In genomic region chr3:52537165-52537635, GRCh38 we compare ENCODE assay signal across 8 cellular contexts. TPM values are rescaled to one million over a fixed set of nuclear protein-coding genes. Genes with fewer than 3 reads are reported as not detected.
DNase-seq lines count a peak whose midpoint lies in the region; ATAC-seq and TF ChIP-seq lines count a peak whose summit lies in the region.

No MANE protein-coding gene starts in this region.

- H3K4me2 ChIP-seq in SU-DHL-6 (ENCODE audit: low read depth, low read length, poor library complexity, severe bottlenecking) = peak overlapping the region; percentile 81
- H3K4me2 ChIP-seq in parathyroid adenoma (ENCODE audit: low read length) = peak overlapping the region; percentile 79

- H2AFZ ChIP-seq in SU-DHL-6 (ENCODE audit: low read depth, low read length, severe bottlenecking) (no peak overlapping the region), parathyroid adenoma (peak overlapping the region; percentile 74)

- H3K4me1 ChIP-seq in ES-I3 (ENCODE audit: insufficient read depth, low read length) (peaks cover 11% of the 10 kb centered on the region), parathyroid adenoma (peaks cover 26% of the 10 kb centered on the region)

- no peaks in the 10 kb centered on the region for H3K9me2 ChIP-seq in SU-DHL-6 (replicated peaks; ENCODE audit: insufficient read depth, low read length)

- H3K9me3 ChIP-seq in ES-I3 (ENCODE audit: control insufficient read depth, insufficient read depth, low read length) (no peaks in the 10 kb centered on the region), SU-DHL-6 (ENCODE audit: insufficient read depth, low read length) (no peaks in the 10 kb centered on the region), parathyroid adenoma (ENCODE audit: control insufficient read depth, low read length) (no peaks in the 10 kb centered on the region)

- H3K27ac ChIP-seq in SU-DHL-6 (ENCODE audit: low read depth, low read length) (peak overlapping the region; percentile 50; the same call in 1 of the 2 replicates), parathyroid adenoma (peak overlapping the region; percentile 82)

- H3K79me2 ChIP-seq in SU-DHL-6 (ENCODE audit: insufficient read depth, low read length) = peaks cover 58% of the 10 kb centered on the region
- H3K79me2 ChIP-seq in parathyroid adenoma = peaks cover 19% of the 10 kb centered on the region

- H3F3A ChIP-seq in SU-DHL-6 (ENCODE audit: insufficient read depth) = peaks cover 39% of the 10 kb centered on the region

- H3K4me3 ChIP-seq in SU-DHL-6 (ENCODE audit: insufficient read depth, low read length, poor library complexity, severe bottlenecking) (peak overlapping the region; percentile 88), fibroblast of the aortic adventitia (ENCODE audit: low read depth, low read length) (peak overlapping the region; percentile 70), parathyroid adenoma (ENCODE audit: low read depth, low read length) (peak overlapping the region; percentile 82)

- DNase-seq in fibroblast of the aortic adventitia (ENCODE audit: low read depth) (no peak), SIG-M5 (lab: John Stamatoyannopoulos, UW) (no peak), NCI-H524 (lab: John Stamatoyannopoulos, UW) (no peak)

- H3K9ac ChIP-seq in ES-I3 (ENCODE audit: low read depth, low read length) = peak overlapping the region; percentile 92
- peak overlapping the region; percentile 94 for H3K9ac ChIP-seq in SU-DHL-6 (ENCODE audit: low read length)
- H3K9ac ChIP-seq in parathyroid adenoma = peak overlapping the region; percentile 22

- peaks cover 12% of the 10 kb centered on the region; the same call in 1 of the 2 replicates for H4K20me1 ChIP-seq in SU-DHL-6 (ENCODE audit: low read depth, low read length)

- ATAC-seq in GM21576 (IDR thresholded peaks at IDR 0.05; ENCODE audit: unreplicated experiment) (no peak), GM21786 (IDR thresholded peaks at IDR 0.05; ENCODE audit: unreplicated experiment) (no peak)

- H3K36me3 ChIP-seq in ES-I3 (ENCODE audit: insufficient read depth, low read length) (no peaks in the 10 kb centered on the region), SU-DHL-6 (ENCODE audit: low read length) (peaks cover 6% of the 10 kb centered on the region; the same call in 1 of the 2 replicates), parathyroid adenoma (ENCODE audit: control insufficient read depth, insufficient read depth, low read length) (no peaks in the 10 kb centered on the region)

- no peaks in the 10 kb centered on the region for H3K27me3 ChIP-seq in SU-DHL-6 (ENCODE audit: low read length)
- H3K27me3 ChIP-seq in parathyroid adenoma (ENCODE audit: control insufficient read depth, insufficient read depth, low read length) = no peaks in the 10 kb centered on the region

- TF ChIP-seq CTCF in SU-DHL-6 (IDR thresholded peaks at IDR 0.05; ENCODE audit: insufficient read depth, low read length, poor library complexity, severe bottlenecking) = no peak
- TF ChIP-seq CTCF in fibroblast of the aortic adventitia (IDR thresholded peaks at IDR 0.05; ENCODE audit: insufficient read depth, low read length) = no peak
- no peak for TF ChIP-seq CTCF in parathyroid adenoma (IDR thresholded peaks at IDR 0.05)

RNA-seq across cellular contexts. Expression of gene UQCC5, which starts 0.8 kb away (rescaled TPM):
- total RNA-seq in fibroblast of the aortic adventitia (ENCODE audit: low replicate concordance) = 4.3 and 7.7 TPM in 2 replicates

RNA-seq across cellular contexts. Expression of gene NT5DC2, which starts 3.5 kb away (rescaled TPM):
- 31.1 and 68.2 TPM in 2 replicates for total RNA-seq in fibroblast of the aortic adventitia (ENCODE audit: low replicate concordance)

RNA-seq across cellular contexts. Expression of gene STAB1, which starts 42.1 kb away (rescaled TPM):
- total RNA-seq in fibroblast of the aortic adventitia (ENCODE audit: low replicate concordance) = 0.90 and 1.1 TPM in 2 replicates

Comparison
In these comparisons a context has a peak if more than half of its experiments do, and no peak if none do; other contexts are left out.
1. H3K9ac ChIP-seq: peak in every context shown above with its lines; median percentile 94 in SU-DHL-6; 92 in ES-I3; 22 in parathyroid adenoma.